ENCODE assay signal across 1 cellular context in the genomic region with DNA sequence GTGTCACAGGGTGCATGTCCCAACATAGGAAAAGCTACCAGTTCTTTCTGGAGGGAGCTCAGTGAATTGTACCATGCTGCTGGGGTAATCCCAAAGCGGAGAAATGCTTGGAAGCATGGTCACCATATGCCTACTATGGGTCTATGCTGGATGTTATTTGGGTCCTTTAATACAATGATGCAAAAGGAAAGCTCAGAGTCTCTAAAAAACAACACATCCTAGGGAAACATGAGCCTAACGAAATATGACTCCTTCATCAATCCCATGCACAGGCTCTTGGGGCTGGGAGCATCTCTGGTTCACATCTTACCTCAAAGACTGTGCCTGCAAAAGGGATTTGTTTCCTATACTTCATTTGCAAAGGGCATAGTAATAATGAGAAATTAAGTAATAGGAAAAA.
TF ChIP-seq lines count a peak whose summit lies in the region.

No MANE protein-coding gene starts in this region.

TF ChIP-seq in endothelial cell of umbilical vein, 7 proteins besides CTCF, POLR2A, EP300 and RAD21:
- no peak for TF ChIP-seq FOS (IDR thresholded peaks at IDR 0.05; ENCODE audit: borderline replicate concordance, insufficient read depth, low read length)
- TF ChIP-seq, protein P1, sequence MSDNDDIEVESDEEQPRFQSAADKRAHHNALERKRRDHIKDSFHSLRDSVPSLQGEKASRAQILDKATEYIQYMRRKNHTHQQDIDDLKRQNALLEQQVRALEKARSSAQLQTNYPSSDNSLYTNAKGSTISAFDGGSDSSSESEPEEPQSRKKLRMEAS (IDR thresholded peaks at IDR 0.05; ENCODE audit: insufficient read depth, insufficient read length): no peak
- TF ChIP-seq POLR2AphosphoS5 (IDR thresholded peaks at IDR 0.05; ENCODE audit: insufficient read depth, low read depth, low read length): no peak
- no peak for TF ChIP-seq GATA2 (IDR thresholded peaks at IDR 0.05; ENCODE audit: insufficient read depth, insufficient read length, low read depth, low read length)
- TF ChIP-seq EZH2 (IDR thresholded peaks at IDR 0.05; ENCODE audit: borderline replicate concordance, low read depth, low read length, severe bottlenecking): no peak
- no peak for TF ChIP-seq MYC (IDR thresholded peaks at IDR 0.05; ENCODE audit: low read depth, low read length)
- TF ChIP-seq JUN (IDR thresholded peaks at IDR 0.05; ENCODE audit: borderline replicate concordance, insufficient read depth, insufficient read length, low read depth): no peak
TF ChIP-seq in endothelial cell of umbilical vein: peak in this region for 0.
